Comparison of ENCODE assay signal across 8 cellular contexts in the genomic region with DNA sequence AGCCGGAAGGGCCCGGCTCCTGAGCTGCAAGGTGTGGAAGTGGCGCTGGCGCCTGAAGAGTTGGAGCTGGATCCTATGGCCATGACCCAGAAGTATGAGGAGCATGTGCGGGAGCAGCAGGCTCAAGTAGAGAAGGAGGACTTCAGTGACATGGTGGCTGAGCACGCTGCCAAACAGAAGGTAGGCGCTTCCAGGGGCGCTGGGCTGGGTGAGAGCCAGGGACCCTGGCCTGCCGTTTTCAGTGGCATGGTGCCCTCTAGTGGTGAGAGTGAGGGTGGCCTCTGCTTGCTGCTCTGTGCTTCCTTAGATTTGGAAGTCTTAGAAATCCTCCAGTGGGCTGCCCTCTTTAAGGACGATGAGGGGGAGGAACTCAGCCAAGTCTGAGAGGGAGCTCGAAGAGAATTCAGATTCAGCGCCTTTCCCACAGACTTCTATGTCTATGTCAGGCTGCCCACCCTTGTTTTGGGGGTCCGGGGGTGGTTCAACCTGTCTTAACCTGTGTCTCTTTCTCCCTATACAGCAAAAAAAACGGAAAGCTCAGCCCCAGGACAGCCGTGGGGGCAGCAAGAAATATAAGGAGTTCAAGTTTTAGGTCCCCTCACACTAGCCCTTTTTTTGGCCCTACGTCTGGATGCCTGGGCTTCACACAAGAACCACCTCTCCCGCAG. TPM values are rescaled to one million over a fixed set of nuclear protein-coding genes. Genes with fewer than 3 reads are reported as not detected.
DNase-seq lines count a peak whose midpoint lies in the region; ATAC-seq and TF ChIP-seq lines count a peak whose summit lies in the region.

No MANE protein-coding gene starts in this region.

- DNase-seq in ELR (ENCODE audit: low read depth) = peak; percentile 77
- peak; percentile 84 for DNase-seq in NAMALWA (ENCODE audit: low spot score)
- DNase-seq in T-helper 2 cell treated with Interferon-gamma antibody and Interleukin-4, amounts not matched to agents 5 μg/mL and 100 μg/mL, for 36 hours (ENCODE audit: low spot score) = peak; percentile 59
- DNase-seq in ascending aorta (ENCODE audit: low spot score in 2 of 2) = peak in 1 of 2 donors; percentile 83
- peak; percentile 81 for DNase-seq in right atrium auricular region (ENCODE audit: low spot score)
- DNase-seq in skeletal muscle cell (ENCODE audit: low read depth) = peak; percentile 20

- H3K27me3 Mint-ChIP-seq in T-helper 2 cell treated with Interferon-gamma antibody and Interleukin-4, amounts not matched to agents 5 μg/mL and 100 μg/mL, for 36 hours (ENCODE audit: low read depth) = no peaks in the 10 kb centered on the region

- H3K9me3 Mint-ChIP-seq in T-helper 2 cell treated with Interferon-gamma antibody and Interleukin-4, amounts not matched to agents 5 μg/mL and 100 μg/mL, for 36 hours = no peaks in the 10 kb centered on the region

- intact Hi-C loops in ascending aorta (cut with DNase I) = loop anchor here (5.0 kb wide), 1 partner anchor 181 kb away; a partner anchor contains a TSS

- peaks cover 74% of the 10 kb centered on the region for H3K36me3 Mint-ChIP-seq in T-helper 2 cell treated with Interferon-gamma antibody and Interleukin-4, amounts not matched to agents 5 μg/mL and 100 μg/mL, for 36 hours (ENCODE audit: low read depth)

- H3K4me1 ChIP-seq in ascending aorta = peaks cover 4 to 22% of the 10 kb centered on the region in 2 donors
- H3K4me1 ChIP-seq in right atrium auricular region = peaks cover 0 to 41% of the 10 kb centered on the region in 2 donors

- H3K9me3 ChIP-seq in ascending aorta (no peaks in the 10 kb centered on the region), right atrium auricular region (no peaks in the 10 kb centered on the region)

- no peaks in the 10 kb centered on the region for H3K27me3 ChIP-seq in ascending aorta
- no peaks in the 10 kb centered on the region for H3K27me3 ChIP-seq in right atrium auricular region

- no peak overlapping the region for H3K4me3 ChIP-seq in ascending aorta
- H3K4me3 ChIP-seq in right atrium auricular region = no peak overlapping the region
- no peak overlapping the region for H3K4me3 ChIP-seq in skeletal muscle cell (ENCODE audit: low read depth, low read length)

- H3K27ac ChIP-seq in ascending aorta (peak overlapping the region; percentile 97), right atrium auricular region (peak overlapping the region; percentile 94 to 99)

- H3K4me1 Mint-ChIP-seq in T-helper 2 cell treated with Interferon-gamma antibody and Interleukin-4, amounts not matched to agents 5 μg/mL and 100 μg/mL, for 36 hours (ENCODE audit: low read depth) = peaks cover 56% of the 10 kb centered on the region

- peaks cover 36 to 44% of the 10 kb centered on the region in 2 donors for H3K36me3 ChIP-seq in ascending aorta
- peaks cover 53% of the 10 kb centered on the region for H3K36me3 ChIP-seq in right atrium auricular region

- peak; percentile 76 to 88 (median 81) for TF ChIP-seq CTCF in ascending aorta (IDR thresholded peaks at IDR 0.05)
- peak; percentile 81 to 92 for TF ChIP-seq CTCF in right atrium auricular region (IDR thresholded peaks at IDR 0.05)

- ATAC-seq in HG03571 (IDR thresholded peaks at IDR 0.05; ENCODE audit: unreplicated experiment) (no peak), HG03139 (IDR thresholded peaks at IDR 0.05; ENCODE audit: unreplicated experiment) (no peak)

- peak overlapping the region; percentile 95 for H3K27ac Mint-ChIP-seq in T-helper 2 cell treated with Interferon-gamma antibody and Interleukin-4, amounts not matched to agents 5 μg/mL and 100 μg/mL, for 36 hours

- peak overlapping the region; percentile 50 for H3K4me3 Mint-ChIP-seq in T-helper 2 cell treated with Interferon-gamma antibody and Interleukin-4, amounts not matched to agents 5 μg/mL and 100 μg/mL, for 36 hours

RNA-seq across cellular contexts. Expression of a gene that starts 1.8 kb away (rescaled TPM):
- total RNA-seq in ascending aorta (138 TPM), right atrium auricular region (10 to 100 TPM; 47.7 to 88.9 TPM)

RNA-seq across cellular contexts. Expression of a gene that starts 16.1 kb away (rescaled TPM):
- 128 TPM for total RNA-seq in ascending aorta
- 100 to 1,000 TPM in 1 of 2 donors, 10 to 100 TPM in 1; 62.5 to 111 TPM for total RNA-seq in right atrium auricular region

RNA-seq across cellular contexts. Expression of a gene that starts 19.3 kb away (rescaled TPM):
- total RNA-seq in ascending aorta (not detected), right atrium auricular region (10 to 100 TPM; 22.7 to 29.0 TPM)

RNA-seq across cellular contexts. Expression of a gene that starts 42.0 kb away (rescaled TPM):
- total RNA-seq in ascending aorta (not detected), right atrium auricular region (not detected)

RNA-seq across cellular contexts. Expression of a gene that starts 56.5 kb away (rescaled TPM):
- total RNA-seq in ascending aorta (4.4 TPM), right atrium auricular region (1 to 10 TPM; 2.6 to 6.3 TPM)

Comparison
In these comparisons a context has a peak if more than half of its experiments do, and no peak if none do; other contexts are left out.
1. RNA of a gene that starts 19.3 kb away (total RNA-seq): 22.7 to 29.0 TPM in right atrium auricular region; not detected in ascending aorta (single experiment); every median in the first group is over 10 times any median in the second.